In the genomic region with DNA sequence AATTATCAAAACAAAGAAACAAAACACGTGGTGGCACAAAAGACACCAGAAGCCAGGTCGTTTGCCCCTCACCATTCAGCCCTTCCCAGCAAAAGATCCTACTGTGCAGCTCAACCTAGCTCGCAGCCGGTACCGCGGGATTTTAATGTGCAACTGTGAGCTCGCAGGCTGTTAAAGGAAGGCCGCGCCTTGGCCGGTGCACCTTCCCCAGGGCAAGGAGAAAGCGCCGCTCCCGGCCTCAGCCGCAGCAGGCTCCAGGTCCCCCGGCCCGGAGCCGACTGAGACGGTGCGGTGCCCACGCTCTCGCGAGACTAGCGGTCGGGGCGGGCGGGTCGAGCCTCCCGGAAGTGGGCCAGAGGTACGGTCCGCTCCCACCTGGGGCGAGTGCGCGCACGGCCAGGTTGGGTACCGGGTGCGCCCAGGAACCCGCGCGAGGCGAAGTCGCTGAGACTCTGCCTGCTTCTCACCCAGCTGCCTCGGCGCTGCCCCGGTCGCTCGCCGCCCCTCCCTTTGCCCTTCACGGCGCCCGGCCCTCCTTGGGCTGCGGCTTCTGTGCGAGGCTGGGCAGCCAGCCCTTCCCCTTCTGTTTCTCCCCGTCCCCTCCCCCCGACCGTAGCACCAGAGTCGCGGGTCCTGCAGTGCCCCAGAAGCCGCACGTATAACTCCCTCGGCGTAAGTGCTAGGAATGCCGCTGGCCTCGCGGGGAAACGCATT, we compare ENCODE assay signal across 8 cellular contexts. TPM values are rescaled to one million over a fixed set of nuclear protein-coding genes. Genes with fewer than 3 reads are reported as not detected.
DNase-seq lines count a peak whose midpoint lies in the region; ATAC-seq and TF ChIP-seq lines count a peak whose summit lies in the region.

A gene (plus strand): TSS at position 618 of the 714 bp plus-strand sequence. CDS start 682 bp downstream, outside the sequence.

- H3K9me3 Mint-ChIP-seq in activated T-cell treated with anti-CD3 and anti-CD28 coated beads, Interleukin-2, amount 50 U/mL, for 72 hours, result no peaks in the 10 kb centered on the region
- no peaks in the 10 kb centered on the region for H3K9me3 Mint-ChIP-seq in naive thymus-derived CD4-positive, alpha-beta T cell
- no peaks in the 10 kb centered on the region for H3K9me3 Mint-ChIP-seq in stimulated activated naive B cell treated with anti-CD40 and anti-IgM and Interleukin-4, amounts not matched to agents 10 μg/mL and 1 μg/mL and 100 μg/mL, for 72 hours

- POLR2A ChIA-PET in naive thymus-derived CD4-positive, alpha-beta T cell (lab: Charles Lee), result interaction anchor here (1.3 to 1.8 kb wide), 2 partner anchors 11 to 120 kb away, joined by 3 to 5 read pairs; a partner anchor contains a TSS

- peaks cover 7 to 10% of the 10 kb centered on the region in 2 donors for H3K4me1 ChIP-seq in naive thymus-derived CD4-positive, alpha-beta T cell (ENCODE audit: control insufficient read depth in 2 of 2, insufficient read depth in 2 of 2, low read length in 2 of 2)

- no peaks in the 10 kb centered on the region for H3K9me3 ChIP-seq in naive thymus-derived CD4-positive, alpha-beta T cell (ENCODE audit: control insufficient read depth in 2 of 3, low read length in 3 of 3)

- peak within 1 kb of the TSS; percentile 98 for H3K27ac Mint-ChIP-seq in activated T-cell treated with anti-CD3 and anti-CD28 coated beads, Interleukin-2, amount 50 U/mL, for 72 hours
- peak within 1 kb of the TSS; percentile 86 to 98 (median 96) for H3K27ac Mint-ChIP-seq in naive thymus-derived CD4-positive, alpha-beta T cell
- peak within 1 kb of the TSS; percentile 96 for H3K27ac Mint-ChIP-seq in stimulated activated naive B cell treated with anti-CD40 and anti-IgM and Interleukin-4, amounts not matched to agents 10 μg/mL and 1 μg/mL and 100 μg/mL, for 72 hours

- H3K27me3 ChIP-seq in naive thymus-derived CD4-positive, alpha-beta T cell (ENCODE audit: control insufficient read depth in 2 of 2, insufficient read depth in 2 of 2, low read length in 2 of 2), result no peaks in the 10 kb centered on the region

- CTCF ChIA-PET in naive thymus-derived CD4-positive, alpha-beta T cell (lab: Charles Lee), result no interaction called here

- peaks cover 54% of the 10 kb centered on the region for H3K4me1 Mint-ChIP-seq in activated T-cell treated with anti-CD3 and anti-CD28 coated beads, Interleukin-2, amount 50 U/mL, for 72 hours (ENCODE audit: low read depth)
- H3K4me1 Mint-ChIP-seq in naive thymus-derived CD4-positive, alpha-beta T cell, result peaks cover 20 to 42% (median 37%) of the 10 kb centered on the region in 7 donors
- peaks cover 14 to 20% of the 10 kb centered on the region in 2 donors for H3K4me1 Mint-ChIP-seq in stimulated activated naive B cell treated with anti-CD40 and anti-IgM and Interleukin-4, amounts not matched to agents 10 μg/mL and 1 μg/mL and 100 μg/mL, for 72 hours

- peaks cover 0 to 7% (median 3%) of the 10 kb centered on the region in 3 experiments for H3K36me3 ChIP-seq in naive thymus-derived CD4-positive, alpha-beta T cell (ENCODE audit: control insufficient read depth in 2 of 3, insufficient read depth in 3 of 3, low read length in 3 of 3)

- H3K36me3 Mint-ChIP-seq in activated T-cell treated with anti-CD3 and anti-CD28 coated beads, Interleukin-2, amount 50 U/mL, for 72 hours (ENCODE audit: insufficient read depth in 2 of 2), result peaks cover 3 to 13% of the 10 kb centered on the region in 2 donors
- H3K36me3 Mint-ChIP-seq in naive thymus-derived CD4-positive, alpha-beta T cell, result peaks cover 6 to 19% (median 14%) of the 10 kb centered on the region in 5 donors
- peaks cover 13 to 16% of the 10 kb centered on the region in 2 donors for H3K36me3 Mint-ChIP-seq in stimulated activated naive B cell treated with anti-CD40 and anti-IgM and Interleukin-4, amounts not matched to agents 10 μg/mL and 1 μg/mL and 100 μg/mL, for 72 hours

- no peaks in the 10 kb centered on the region for H3K27me3 Mint-ChIP-seq in activated T-cell treated with anti-CD3 and anti-CD28 coated beads, Interleukin-2, amount 50 U/mL, for 72 hours (ENCODE audit: low read depth)
- H3K27me3 Mint-ChIP-seq in naive thymus-derived CD4-positive, alpha-beta T cell, result no peaks in the 10 kb centered on the region
- no peaks in the 10 kb centered on the region for H3K27me3 Mint-ChIP-seq in stimulated activated naive B cell treated with anti-CD40 and anti-IgM and Interleukin-4, amounts not matched to agents 10 μg/mL and 1 μg/mL and 100 μg/mL, for 72 hours

- intact Hi-C loops in naive thymus-derived CD4-positive, alpha-beta T cell (cut with micrococcal nuclease), result loop anchor here (1.0 to 5.0 kb wide), 12 partner anchors 41 to 1045 kb away; a partner anchor contains a TSS

- peak within 1 kb of the TSS; percentile 75 for H3K27ac ChIP-seq in naive thymus-derived CD4-positive, alpha-beta T cell (ENCODE audit: low read depth, low read length)

- peak; percentile 99 for ATAC-seq in GM21515 (IDR thresholded peaks at IDR 0.05; ENCODE audit: unreplicated experiment)
- peak; percentile 99 for ATAC-seq in activated T-cell treated with anti-CD3 and anti-CD28 coated beads, Interleukin-2, amount 50 U/mL, for 72 hours (replicated peaks in 1 of 2)
- ATAC-seq in naive thymus-derived CD4-positive, alpha-beta T cell, result peak; percentile 97
- peak; percentile 97 to 99 for ATAC-seq in stimulated activated naive B cell treated with anti-CD40 and anti-IgM and Interleukin-4, amounts not matched to agents 10 μg/mL and 1 μg/mL and 100 μg/mL, for 72 hours (replicated peaks)

- peak within 1 kb of the TSS; percentile 97 to 98 for H3K4me3 Mint-ChIP-seq in activated T-cell treated with anti-CD3 and anti-CD28 coated beads, Interleukin-2, amount 50 U/mL, for 72 hours
- H3K4me3 Mint-ChIP-seq in naive thymus-derived CD4-positive, alpha-beta T cell, result peak within 1 kb of the TSS; percentile 89 to 99 (median 96)
- H3K4me3 Mint-ChIP-seq in stimulated activated naive B cell treated with anti-CD40 and anti-IgM and Interleukin-4, amounts not matched to agents 10 μg/mL and 1 μg/mL and 100 μg/mL, for 72 hours, result peak within 1 kb of the TSS; percentile 96 to 98

- peak within 1 kb of the TSS; percentile 81 for H3K4me3 ChIP-seq in naive thymus-derived CD4-positive, alpha-beta T cell (ENCODE audit: low read length)

- DNase-seq in DMS 273 treated with DMSO at 0.1 percent for 48 hours (lab: John Stamatoyannopoulos, UW), result peak; percentile 72
- DNase-seq in HuH-7 (ENCODE audit: low spot score), result peak; percentile 83
- DNase-seq in activated T-cell treated with anti-CD3 and anti-CD28 coated beads, Interleukin-2, amount 50 U/mL, for 72 hours, result peak; percentile 92 to 93
- DNase-seq in fibroblast of gingiva (ENCODE audit: low read depth), result peak; percentile 69
- peak; percentile 76 to 88 (median 86) for DNase-seq in naive thymus-derived CD4-positive, alpha-beta T cell
- peak; percentile 86 for DNase-seq in stimulated activated naive B cell treated with anti-CD40 and anti-IgM and Interleukin-4, amounts not matched to agents 10 μg/mL and 1 μg/mL and 100 μg/mL, for 72 hours

TF ChIP-seq in PFSK-1, 5 proteins besides CTCF, POLR2A, EP300 and RAD21:
- peak; percentile 53; the same call in 1 of the 2 replicates for TF ChIP-seq TAF1 (IDR thresholded peaks at IDR 0.05; ENCODE audit: borderline replicate concordance, insufficient read depth, low read length)
- peak; percentile 92 for TF ChIP-seq POLR2AphosphoS5 (IDR thresholded peaks at IDR 0.05; ENCODE audit: low read depth, low read length)
- no peak for TF ChIP-seq SIN3A (IDR thresholded peaks at IDR 0.05; ENCODE audit: borderline replicate concordance, insufficient read depth, low read length)
- TF ChIP-seq, protein P1, sequence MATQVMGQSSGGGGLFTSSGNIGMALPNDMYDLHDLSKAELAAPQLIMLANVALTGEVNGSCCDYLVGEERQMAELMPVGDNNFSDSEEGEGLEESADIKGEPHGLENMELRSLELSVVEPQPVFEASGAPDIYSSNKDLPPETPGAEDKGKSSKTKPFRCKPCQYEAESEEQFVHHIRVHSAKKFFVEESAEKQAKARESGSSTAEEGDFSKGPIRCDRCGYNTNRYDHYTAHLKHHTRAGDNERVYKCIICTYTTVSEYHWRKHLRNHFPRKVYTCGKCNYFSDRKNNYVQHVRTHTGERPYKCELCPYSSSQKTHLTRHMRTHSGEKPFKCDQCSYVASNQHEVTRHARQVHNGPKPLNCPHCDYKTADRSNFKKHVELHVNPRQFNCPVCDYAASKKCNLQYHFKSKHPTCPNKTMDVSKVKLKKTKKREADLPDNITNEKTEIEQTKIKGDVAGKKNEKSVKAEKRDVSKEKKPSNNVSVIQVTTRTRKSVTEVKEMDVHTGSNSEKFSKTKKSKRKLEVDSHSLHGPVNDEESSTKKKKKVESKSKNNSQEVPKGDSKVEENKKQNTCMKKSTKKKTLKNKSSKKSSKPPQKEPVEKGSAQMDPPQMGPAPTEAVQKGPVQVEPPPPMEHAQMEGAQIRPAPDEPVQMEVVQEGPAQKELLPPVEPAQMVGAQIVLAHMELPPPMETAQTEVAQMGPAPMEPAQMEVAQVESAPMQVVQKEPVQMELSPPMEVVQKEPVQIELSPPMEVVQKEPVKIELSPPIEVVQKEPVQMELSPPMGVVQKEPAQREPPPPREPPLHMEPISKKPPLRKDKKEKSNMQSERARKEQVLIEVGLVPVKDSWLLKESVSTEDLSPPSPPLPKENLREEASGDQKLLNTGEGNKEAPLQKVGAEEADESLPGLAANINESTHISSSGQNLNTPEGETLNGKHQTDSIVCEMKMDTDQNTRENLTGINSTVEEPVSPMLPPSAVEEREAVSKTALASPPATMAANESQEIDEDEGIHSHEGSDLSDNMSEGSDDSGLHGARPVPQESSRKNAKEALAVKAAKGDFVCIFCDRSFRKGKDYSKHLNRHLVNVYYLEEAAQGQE (IDR thresholded peaks at IDR 0.05; ENCODE audit: insufficient read depth in 1 of 2, low read depth in 2 of 2, low read length in 2 of 2), result no peak
- peak; percentile 76 for TF ChIP-seq FOXP2 (optimal IDR thresholded peaks at IDR 0.05; ENCODE audit: borderline replicate concordance, extremely low read depth, extremely low read length, insufficient read depth)

RNA-seq across cellular contexts. Expression of the gene that starts here (rescaled TPM):
- polyA plus RNA-seq in PFSK-1 (2012; ENCODE audit: insufficient read length, low read depth), result 1.4 TPM
- total RNA-seq in activated T-cell treated with anti-CD3 and anti-CD28 coated beads, Interleukin-2, amount 50 U/mL, for 72 hours, result 10 to 100 TPM; 21.8 to 23.8 TPM
- total RNA-seq in naive thymus-derived CD4-positive, alpha-beta T cell, result 10 to 100 TPM; 11.5 to 20.1 (median 12.5) TPM
- 10 to 100 TPM; 10.8 to 12.6 TPM for polyA plus RNA-seq in naive thymus-derived CD4-positive, alpha-beta T cell

Comparison
In these comparisons a context has a peak if more than half of its experiments do, and no peak if none do; other contexts are left out.
1. Peak in every context shown above with its lines: DNase-seq, ATAC-seq, H3K4me3 ChIP-seq and H3K27ac ChIP-seq.